8 cellular contexts compared by ENCODE assay signal in the genomic region with DNA sequence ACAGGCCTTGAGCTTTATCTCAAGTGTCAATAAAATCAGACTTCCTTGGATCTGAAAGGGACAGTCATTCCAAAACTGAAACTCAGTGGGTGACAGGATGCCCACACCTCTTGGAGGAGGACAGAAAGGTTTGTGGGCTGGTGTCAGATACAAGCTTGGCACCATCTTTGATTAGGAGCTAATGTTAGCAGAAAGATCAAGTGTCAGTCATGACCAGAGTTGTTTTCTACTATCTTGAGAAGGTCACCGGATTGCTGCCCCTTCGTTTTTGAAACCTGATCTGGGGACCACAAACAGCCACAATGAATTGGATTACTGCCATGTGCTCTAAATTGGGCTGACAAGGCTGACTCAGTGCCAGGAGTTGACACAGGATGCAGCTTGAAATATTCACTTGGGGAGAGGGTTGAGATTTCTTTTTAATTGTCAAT.
DNase-seq lines count a peak whose midpoint lies in the region; ATAC-seq and TF ChIP-seq lines count a peak whose summit lies in the region.

No MANE protein-coding gene starts in this region.

- H3K27me3 ChIP-seq in suprapubic skin, result no peaks in the 10 kb centered on the region

- H3K4me3 ChIP-seq in fibroblast of pulmonary artery (replicated peaks; ENCODE audit: low read depth, low read length) (no peak overlapping the region), suprapubic skin (no peak overlapping the region)

- TF ChIP-seq POLR2A in suprapubic skin (IDR thresholded peaks at IDR 0.05), result no peak

- H3K4me1 ChIP-seq in suprapubic skin, result peaks cover 11% of the 10 kb centered on the region

- peak; percentile 63 for ATAC-seq in GM18870 (IDR thresholded peaks at IDR 0.05; ENCODE audit: unreplicated experiment)
- peak; percentile 67 for ATAC-seq in HG03378 (IDR thresholded peaks at IDR 0.05; ENCODE audit: unreplicated experiment)
- ATAC-seq in HG02870 (IDR thresholded peaks at IDR 0.05; ENCODE audit: unreplicated experiment), result no peak

- no peak for TF ChIP-seq EP300 in suprapubic skin (IDR thresholded peaks at IDR 0.05)

- H3K27ac ChIP-seq in suprapubic skin, result peak overlapping the region; percentile 56

- no peaks in the 10 kb centered on the region for H3K9me3 ChIP-seq in suprapubic skin

- no peaks in the 10 kb centered on the region for H3K36me3 ChIP-seq in suprapubic skin

- 51% methylated on average over 2 of the region's 2 CpGs for WGBS in suprapubic skin

- TF ChIP-seq CTCF in fibroblast of pulmonary artery (IDR thresholded peaks at IDR 0.05; ENCODE audit: low read length, missing control alignments) (no peak), suprapubic skin (IDR thresholded peaks at IDR 0.05) (no peak)

- DNase-seq in SHP77 treated with DMSO at 0.1 percent for 48 hours (lab: John Stamatoyannopoulos, UW), result peak; percentile 65
- peak; percentile 49 for DNase-seq in fibroblast of pulmonary artery (ENCODE audit: low read depth)
- DNase-seq in suprapubic skin (ENCODE audit: low spot score in 2 of 2), result no peak
- no peak for DNase-seq in NOMO-1 (lab: John Stamatoyannopoulos, UW; ENCODE audit: unreplicated experiment in 2 of 2)
- DNase-seq in HuH-7.5 (ENCODE audit: low spot score), result no peak

Comparison
In these comparisons a context has a peak if more than half of its experiments do, and no peak if none do; other contexts are left out.
1. DNase-seq: peak in SHP77 treated with DMSO at 0.1 percent for 48 hours (single experiment) and fibroblast of pulmonary artery (single experiment); none in suprapubic skin (0 of 2), NOMO-1 (0 of 2) and HuH-7.5 (single experiment).